Comparison of ENCODE assay signal across 1 cellular context in the genomic region with DNA sequence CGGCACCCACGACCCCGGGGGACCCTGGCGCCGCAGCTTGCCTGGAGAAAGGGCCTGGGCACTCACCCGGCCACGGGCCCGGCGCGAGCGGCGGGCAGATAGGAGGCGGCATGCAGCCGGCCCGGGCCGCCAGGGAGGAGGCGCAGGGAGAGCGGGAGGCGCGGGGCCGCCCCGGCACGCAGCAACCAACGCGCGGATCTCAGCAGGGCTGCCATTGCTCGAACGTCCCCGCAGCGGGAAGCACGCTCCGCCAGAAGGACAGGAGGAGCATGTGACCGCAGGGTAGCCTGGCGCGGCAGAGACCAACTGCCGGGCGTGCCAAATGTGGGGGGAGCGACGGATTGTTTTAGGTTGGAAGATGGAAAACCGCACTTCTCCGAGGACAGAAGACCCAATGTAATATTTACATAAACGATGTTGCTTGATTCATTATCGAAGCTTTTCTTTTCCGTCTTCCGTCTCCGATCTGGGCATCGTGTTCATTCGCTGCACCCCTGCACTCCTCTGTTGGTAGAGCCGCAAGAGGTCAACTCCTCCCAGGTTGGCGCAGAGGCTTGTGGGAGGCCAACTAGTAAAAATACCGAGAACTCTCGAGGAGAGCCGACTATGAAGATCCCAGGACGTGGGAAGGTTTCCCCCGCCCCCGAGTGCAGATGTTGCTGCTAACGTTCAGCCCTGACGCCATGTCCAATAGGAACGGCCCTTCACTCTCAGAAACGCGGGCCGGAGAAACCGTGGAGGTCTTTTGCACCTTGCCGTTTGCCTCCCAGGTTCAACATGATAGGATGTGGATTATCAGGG.
TF ChIP-seq lines count a peak whose summit lies in the region.

A gene (minus strand): TSS at position 257 of the 801 bp plus-strand sequence. CDS start 42 bp downstream, at position 215.

TF ChIP-seq in HepG2, 621 proteins besides CTCF, POLR2A, EP300 and RAD21 (continued from another document and continues in another):
- TF ChIP-seq, protein P1, sequence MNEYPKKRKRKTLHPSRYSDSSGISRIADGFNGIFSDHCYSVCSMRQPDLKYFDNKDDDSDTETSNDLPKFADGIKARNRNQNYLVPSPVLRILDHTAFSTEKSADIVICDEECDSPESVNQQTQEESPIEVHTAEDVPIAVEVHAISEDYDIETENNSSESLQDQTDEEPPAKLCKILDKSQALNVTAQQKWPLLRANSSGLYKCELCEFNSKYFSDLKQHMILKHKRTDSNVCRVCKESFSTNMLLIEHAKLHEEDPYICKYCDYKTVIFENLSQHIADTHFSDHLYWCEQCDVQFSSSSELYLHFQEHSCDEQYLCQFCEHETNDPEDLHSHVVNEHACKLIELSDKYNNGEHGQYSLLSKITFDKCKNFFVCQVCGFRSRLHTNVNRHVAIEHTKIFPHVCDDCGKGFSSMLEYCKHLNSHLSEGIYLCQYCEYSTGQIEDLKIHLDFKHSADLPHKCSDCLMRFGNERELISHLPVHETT (CRISPR knock-in tag; conservative IDR thresholded peaks at IDR 0.05): no peak
- peak; percentile 77 for TF ChIP-seq KMT2B (CRISPR knock-in tag; IDR thresholded peaks at IDR 0.05)
- no peak for TF ChIP-seq XBP1 (CRISPR knock-in tag; IDR thresholded peaks at IDR 0.05)
- TF ChIP-seq, protein P2, sequence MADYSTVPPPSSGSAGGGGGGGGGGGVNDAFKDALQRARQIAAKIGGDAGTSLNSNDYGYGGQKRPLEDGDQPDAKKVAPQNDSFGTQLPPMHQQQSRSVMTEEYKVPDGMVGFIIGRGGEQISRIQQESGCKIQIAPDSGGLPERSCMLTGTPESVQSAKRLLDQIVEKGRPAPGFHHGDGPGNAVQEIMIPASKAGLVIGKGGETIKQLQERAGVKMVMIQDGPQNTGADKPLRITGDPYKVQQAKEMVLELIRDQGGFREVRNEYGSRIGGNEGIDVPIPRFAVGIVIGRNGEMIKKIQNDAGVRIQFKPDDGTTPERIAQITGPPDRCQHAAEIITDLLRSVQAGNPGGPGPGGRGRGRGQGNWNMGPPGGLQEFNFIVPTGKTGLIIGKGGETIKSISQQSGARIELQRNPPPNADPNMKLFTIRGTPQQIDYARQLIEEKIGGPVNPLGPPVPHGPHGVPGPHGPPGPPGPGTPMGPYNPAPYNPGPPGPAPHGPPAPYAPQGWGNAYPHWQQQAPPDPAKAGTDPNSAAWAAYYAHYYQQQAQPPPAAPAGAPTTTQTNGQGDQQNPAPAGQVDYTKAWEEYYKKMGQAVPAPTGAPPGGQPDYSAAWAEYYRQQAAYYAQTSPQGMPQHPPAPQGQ (CRISPR knock-in tag; IDR thresholded peaks at IDR 0.05; ENCODE audit: borderline replicate concordance): 0 out of 2 replicates have a peak, but pooled peaks have one; percentile 46
- TF ChIP-seq, protein P3, sequence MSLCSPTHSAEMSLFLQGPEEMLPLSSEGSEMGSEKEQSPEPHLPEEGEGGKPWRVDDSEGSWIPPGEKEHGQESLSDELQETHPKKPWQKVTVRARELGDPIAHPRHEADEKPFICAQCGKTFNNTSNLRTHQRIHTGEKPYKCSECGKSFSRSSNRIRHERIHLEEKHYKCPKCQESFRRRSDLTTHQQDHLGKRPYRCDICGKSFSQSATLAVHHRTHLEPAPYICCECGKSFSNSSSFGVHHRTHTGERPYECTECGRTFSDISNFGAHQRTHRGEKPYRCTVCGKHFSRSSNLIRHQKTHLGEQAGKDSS (CRISPR knock-in tag; IDR thresholded peaks at IDR 0.05; ENCODE audit: borderline replicate concordance, low read depth): no peak; the same call in 1 of the 2 replicates
- TF ChIP-seq SRSF1 (optimal IDR thresholded peaks at IDR 0.05; ENCODE audit: low read depth, low read length): peak; percentile 64
- peak; percentile 84; the same call in 1 of the 2 replicates for TF ChIP-seq ARNT2 (CRISPR knock-in tag; IDR thresholded peaks at IDR 0.05; ENCODE audit: low read depth)
- no peak for TF ChIP-seq ATAD3A (CRISPR knock-in tag; IDR thresholded peaks at IDR 0.05)
- TF ChIP-seq, protein P4, sequence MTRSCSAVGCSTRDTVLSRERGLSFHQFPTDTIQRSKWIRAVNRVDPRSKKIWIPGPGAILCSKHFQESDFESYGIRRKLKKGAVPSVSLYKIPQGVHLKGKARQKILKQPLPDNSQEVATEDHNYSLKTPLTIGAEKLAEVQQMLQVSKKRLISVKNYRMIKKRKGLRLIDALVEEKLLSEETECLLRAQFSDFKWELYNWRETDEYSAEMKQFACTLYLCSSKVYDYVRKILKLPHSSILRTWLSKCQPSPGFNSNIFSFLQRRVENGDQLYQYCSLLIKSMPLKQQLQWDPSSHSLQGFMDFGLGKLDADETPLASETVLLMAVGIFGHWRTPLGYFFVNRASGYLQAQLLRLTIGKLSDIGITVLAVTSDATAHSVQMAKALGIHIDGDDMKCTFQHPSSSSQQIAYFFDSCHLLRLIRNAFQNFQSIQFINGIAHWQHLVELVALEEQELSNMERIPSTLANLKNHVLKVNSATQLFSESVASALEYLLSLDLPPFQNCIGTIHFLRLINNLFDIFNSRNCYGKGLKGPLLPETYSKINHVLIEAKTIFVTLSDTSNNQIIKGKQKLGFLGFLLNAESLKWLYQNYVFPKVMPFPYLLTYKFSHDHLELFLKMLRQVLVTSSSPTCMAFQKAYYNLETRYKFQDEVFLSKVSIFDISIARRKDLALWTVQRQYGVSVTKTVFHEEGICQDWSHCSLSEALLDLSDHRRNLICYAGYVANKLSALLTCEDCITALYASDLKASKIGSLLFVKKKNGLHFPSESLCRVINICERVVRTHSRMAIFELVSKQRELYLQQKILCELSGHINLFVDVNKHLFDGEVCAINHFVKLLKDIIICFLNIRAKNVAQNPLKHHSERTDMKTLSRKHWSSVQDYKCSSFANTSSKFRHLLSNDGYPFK (CRISPR knock-in tag; IDR thresholded peaks at IDR 0.05; ENCODE audit: borderline replicate concordance): peak; percentile 49
- TF ChIP-seq, protein P5, sequence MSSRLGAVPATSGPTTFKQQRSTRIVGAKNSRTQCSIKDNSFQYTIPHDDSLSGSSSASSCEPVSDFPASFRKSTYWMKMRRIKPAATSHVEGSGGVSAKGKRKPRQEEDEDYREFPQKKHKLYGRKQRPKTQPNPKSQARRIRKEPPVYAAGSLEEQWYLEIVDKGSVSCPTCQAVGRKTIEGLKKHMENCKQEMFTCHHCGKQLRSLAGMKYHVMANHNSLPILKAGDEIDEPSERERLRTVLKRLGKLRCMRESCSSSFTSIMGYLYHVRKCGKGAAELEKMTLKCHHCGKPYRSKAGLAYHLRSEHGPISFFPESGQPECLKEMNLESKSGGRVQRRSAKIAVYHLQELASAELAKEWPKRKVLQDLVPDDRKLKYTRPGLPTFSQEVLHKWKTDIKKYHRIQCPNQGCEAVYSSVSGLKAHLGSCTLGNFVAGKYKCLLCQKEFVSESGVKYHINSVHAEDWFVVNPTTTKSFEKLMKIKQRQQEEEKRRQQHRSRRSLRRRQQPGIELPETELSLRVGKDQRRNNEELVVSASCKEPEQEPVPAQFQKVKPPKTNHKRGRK (CRISPR knock-in tag; IDR thresholded peaks at IDR 0.05): no peak
- peak; percentile 74; the same call in 1 of the 2 replicates for TF ChIP-seq SP140L (CRISPR knock-in tag; IDR thresholded peaks at IDR 0.05; ENCODE audit: borderline replicate concordance)
- TF ChIP-seq SUZ12 (IDR thresholded peaks at IDR 0.05; ENCODE audit: low read depth, low read length): peak; percentile 51
- TF ChIP-seq ZNF30 (CRISPR knock-in tag; IDR thresholded peaks at IDR 0.05): no peak
- TF ChIP-seq MTA3 (CRISPR knock-in tag; IDR thresholded peaks at IDR 0.05): no peak
- no peak for TF ChIP-seq JDP2 (CRISPR knock-in tag; IDR thresholded peaks at IDR 0.05; ENCODE audit: borderline replicate concordance)
- 0 out of 2 replicates have a peak, but pooled peaks have one; percentile 22 for TF ChIP-seq JUND (CRISPR knock-in tag; IDR thresholded peaks at IDR 0.05)
- TF ChIP-seq, protein P6, sequence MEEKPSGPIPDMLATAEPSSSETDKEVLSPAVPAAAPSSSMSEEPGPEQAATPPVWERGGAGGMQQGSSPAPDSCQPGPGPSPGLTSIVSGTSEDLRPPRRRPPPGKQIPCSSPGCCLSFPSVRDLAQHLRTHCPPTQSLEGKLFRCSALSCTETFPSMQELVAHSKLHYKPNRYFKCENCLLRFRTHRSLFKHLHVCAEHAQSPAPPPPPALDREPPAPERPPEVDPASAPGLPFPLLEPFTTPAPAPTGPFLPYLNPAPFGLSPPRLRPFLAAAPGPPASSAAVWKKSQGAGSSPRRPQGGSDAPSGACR (CRISPR knock-in tag; IDR thresholded peaks at IDR 0.05): peak; percentile 88; the same call in 1 of the 2 replicates
- peak; percentile 92 for TF ChIP-seq PCBP1 (IDR thresholded peaks at IDR 0.05; ENCODE audit: borderline replicate concordance, low read depth, low read length)
- TF ChIP-seq, protein P7, sequence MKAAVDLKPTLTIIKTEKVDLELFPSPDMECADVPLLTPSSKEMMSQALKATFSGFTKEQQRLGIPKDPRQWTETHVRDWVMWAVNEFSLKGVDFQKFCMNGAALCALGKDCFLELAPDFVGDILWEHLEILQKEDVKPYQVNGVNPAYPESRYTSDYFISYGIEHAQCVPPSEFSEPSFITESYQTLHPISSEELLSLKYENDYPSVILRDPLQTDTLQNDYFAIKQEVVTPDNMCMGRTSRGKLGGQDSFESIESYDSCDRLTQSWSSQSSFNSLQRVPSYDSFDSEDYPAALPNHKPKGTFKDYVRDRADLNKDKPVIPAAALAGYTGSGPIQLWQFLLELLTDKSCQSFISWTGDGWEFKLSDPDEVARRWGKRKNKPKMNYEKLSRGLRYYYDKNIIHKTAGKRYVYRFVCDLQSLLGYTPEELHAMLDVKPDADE (CRISPR knock-in tag; IDR thresholded peaks at IDR 0.05): no peak
- TF ChIP-seq ZNF660 (CRISPR knock-in tag; IDR thresholded peaks at IDR 0.05; ENCODE audit: borderline replicate concordance, low read depth): no peak
- peak; percentile 84 for TF ChIP-seq HOXA3 (CRISPR knock-in tag; IDR thresholded peaks at IDR 0.05)
- TF ChIP-seq, protein P8, sequence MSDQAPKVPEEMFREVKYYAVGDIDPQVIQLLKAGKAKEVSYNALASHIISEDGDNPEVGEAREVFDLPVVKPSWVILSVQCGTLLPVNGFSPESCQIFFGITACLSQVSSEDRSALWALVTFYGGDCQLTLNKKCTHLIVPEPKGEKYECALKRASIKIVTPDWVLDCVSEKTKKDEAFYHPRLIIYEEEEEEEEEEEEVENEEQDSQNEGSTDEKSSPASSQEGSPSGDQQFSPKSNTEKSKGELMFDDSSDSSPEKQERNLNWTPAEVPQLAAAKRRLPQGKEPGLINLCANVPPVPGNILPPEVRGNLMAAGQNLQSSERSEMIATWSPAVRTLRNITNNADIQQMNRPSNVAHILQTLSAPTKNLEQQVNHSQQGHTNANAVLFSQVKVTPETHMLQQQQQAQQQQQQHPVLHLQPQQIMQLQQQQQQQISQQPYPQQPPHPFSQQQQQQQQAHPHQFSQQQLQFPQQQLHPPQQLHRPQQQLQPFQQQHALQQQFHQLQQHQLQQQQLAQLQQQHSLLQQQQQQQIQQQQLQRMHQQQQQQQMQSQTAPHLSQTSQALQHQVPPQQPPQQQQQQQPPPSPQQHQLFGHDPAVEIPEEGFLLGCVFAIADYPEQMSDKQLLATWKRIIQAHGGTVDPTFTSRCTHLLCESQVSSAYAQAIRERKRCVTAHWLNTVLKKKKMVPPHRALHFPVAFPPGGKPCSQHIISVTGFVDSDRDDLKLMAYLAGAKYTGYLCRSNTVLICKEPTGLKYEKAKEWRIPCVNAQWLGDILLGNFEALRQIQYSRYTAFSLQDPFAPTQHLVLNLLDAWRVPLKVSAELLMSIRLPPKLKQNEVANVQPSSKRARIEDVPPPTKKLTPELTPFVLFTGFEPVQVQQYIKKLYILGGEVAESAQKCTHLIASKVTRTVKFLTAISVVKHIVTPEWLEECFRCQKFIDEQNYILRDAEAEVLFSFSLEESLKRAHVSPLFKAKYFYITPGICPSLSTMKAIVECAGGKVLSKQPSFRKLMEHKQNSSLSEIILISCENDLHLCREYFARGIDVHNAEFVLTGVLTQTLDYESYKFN (CRISPR knock-in tag; conservative IDR thresholded peaks at IDR 0.05): peak; percentile 33; the same call in 1 of the 2 replicates
- peak; percentile 76 for TF ChIP-seq XRCC5 (optimal IDR thresholded peaks at IDR 0.05; ENCODE audit: low read length)
- TF ChIP-seq ZNF230 (CRISPR knock-in tag; IDR thresholded peaks at IDR 0.05): no peak
- TF ChIP-seq, protein P9, sequence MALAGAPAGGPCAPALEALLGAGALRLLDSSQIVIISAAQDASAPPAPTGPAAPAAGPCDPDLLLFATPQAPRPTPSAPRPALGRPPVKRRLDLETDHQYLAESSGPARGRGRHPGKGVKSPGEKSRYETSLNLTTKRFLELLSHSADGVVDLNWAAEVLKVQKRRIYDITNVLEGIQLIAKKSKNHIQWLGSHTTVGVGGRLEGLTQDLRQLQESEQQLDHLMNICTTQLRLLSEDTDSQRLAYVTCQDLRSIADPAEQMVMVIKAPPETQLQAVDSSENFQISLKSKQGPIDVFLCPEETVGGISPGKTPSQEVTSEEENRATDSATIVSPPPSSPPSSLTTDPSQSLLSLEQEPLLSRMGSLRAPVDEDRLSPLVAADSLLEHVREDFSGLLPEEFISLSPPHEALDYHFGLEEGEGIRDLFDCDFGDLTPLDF (CRISPR knock-in tag; IDR thresholded peaks at IDR 0.05): peak; percentile 67
- TF ChIP-seq, protein P10, sequence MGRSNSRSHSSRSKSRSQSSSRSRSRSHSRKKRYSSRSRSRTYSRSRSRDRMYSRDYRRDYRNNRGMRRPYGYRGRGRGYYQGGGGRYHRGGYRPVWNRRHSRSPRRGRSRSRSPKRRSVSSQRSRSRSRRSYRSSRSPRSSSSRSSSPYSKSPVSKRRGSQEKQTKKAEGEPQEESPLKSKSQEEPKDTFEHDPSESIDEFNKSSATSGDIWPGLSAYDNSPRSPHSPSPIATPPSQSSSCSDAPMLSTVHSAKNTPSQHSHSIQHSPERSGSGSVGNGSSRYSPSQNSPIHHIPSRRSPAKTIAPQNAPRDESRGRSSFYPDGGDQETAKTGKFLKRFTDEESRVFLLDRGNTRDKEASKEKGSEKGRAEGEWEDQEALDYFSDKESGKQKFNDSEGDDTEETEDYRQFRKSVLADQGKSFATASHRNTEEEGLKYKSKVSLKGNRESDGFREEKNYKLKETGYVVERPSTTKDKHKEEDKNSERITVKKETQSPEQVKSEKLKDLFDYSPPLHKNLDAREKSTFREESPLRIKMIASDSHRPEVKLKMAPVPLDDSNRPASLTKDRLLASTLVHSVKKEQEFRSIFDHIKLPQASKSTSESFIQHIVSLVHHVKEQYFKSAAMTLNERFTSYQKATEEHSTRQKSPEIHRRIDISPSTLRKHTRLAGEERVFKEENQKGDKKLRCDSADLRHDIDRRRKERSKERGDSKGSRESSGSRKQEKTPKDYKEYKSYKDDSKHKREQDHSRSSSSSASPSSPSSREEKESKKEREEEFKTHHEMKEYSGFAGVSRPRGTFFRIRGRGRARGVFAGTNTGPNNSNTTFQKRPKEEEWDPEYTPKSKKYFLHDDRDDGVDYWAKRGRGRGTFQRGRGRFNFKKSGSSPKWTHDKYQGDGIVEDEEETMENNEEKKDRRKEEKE (IDR thresholded peaks at IDR 0.05): no peak
